In the genomic region with DNA sequence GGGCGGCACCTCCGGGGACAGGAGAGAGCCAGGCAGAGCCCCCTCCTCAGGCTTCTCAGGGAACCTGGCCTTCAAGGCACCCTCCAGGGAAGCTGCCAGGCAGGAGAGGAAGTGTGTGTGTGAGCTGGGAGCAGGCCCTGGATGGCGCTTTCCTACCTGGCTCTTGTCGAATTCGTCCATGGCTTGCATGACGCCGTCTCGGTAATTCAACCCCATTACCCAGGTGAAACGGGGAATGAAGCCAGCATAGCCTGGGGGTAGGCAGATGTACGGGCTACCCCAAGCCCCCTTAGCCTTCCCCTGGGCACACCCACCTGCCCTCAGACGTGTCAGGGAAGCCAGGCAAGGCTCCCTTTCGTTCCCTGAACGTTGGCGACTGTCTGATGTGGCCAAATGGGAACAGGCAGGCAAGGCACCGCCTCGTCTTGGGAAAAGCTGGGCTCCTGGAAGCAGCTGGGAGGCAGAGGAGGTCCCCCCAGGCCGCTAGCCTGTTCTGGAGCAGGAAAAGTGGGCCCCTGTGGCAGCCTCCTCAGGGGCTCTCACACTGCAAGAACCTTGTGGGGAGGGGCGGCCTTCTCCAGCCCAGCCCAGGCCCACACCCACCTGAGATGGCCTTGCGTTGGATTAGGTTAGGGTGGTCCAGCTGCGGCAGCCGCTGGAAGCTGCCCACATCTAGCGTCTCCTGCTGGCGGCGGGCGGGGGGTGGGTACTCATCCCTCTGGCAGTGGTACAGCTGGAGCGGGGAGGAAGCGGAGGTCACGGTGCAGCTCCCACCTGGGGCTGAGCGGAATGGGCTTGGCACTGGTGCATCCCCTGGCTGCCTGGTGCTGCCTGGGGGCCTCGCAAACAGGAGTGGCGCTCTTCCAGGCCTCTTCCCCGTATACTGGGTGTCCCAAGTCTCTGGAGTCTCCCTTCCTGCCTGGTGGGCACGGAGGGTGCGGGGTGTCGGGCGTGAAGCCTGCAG, we compare ENCODE assay signal across 13 cellular contexts. TPM values are rescaled to one million over a fixed set of nuclear protein-coding genes. Genes with fewer than 3 reads are reported as not detected.
DNase-seq lines count a peak whose midpoint lies in the region; ATAC-seq, FAIRE-seq and TF ChIP-seq lines count a peak whose summit lies in the region.
"Had no signal": no experiment of that assay in that cellular context is flagged by ENCODE, and none has a peak within 500 bp of the region (broad histone marks: within the 10 kb centered on the region; RNA-seq: fewer than 3 reads in every experiment).

No MANE protein-coding gene starts in this region.

- H3K9ac ChIP-seq in HepG2 (ENCODE audit: insufficient read depth, low read depth, low read length) (no peak overlapping the region), PC-3 (ENCODE audit: low read length) (no peak overlapping the region), colonic mucosa (ENCODE audit: low read depth in 2 of 2, low read length in 2 of 2) (no peak overlapping the region)

- H4K20me1 ChIP-seq in HepG2 (ENCODE audit: insufficient read depth, low read length) (peaks cover 27% of the 10 kb centered on the region), PC-3 (ENCODE audit: low read length) (peaks cover 28% of the 10 kb centered on the region)

- H3K9me3 ChIP-seq in HepG2 (ENCODE audit: low read length): no peaks in the 10 kb centered on the region
- H3K9me3 ChIP-seq in right lobe of liver: no peaks in the 10 kb centered on the region
- no peaks in the 10 kb centered on the region for H3K9me3 ChIP-seq in PC-3 (ENCODE audit: low read length)
- no peaks in the 10 kb centered on the region for H3K9me3 ChIP-seq in colonic mucosa
- H3K9me3 ChIP-seq: SJSA1 had no signal

- peak overlapping the region; percentile 40 for H3K4me2 ChIP-seq in HepG2 (ENCODE audit: low read depth, low read length)
- H3K4me2 ChIP-seq in PC-3 (ENCODE audit: low read length): no peak overlapping the region

- CTCF ChIA-PET in HepG2 (lab: Yijun Ruan, JAX; ENCODE audit: low intra/inter-chr PET ratio, low total read pairs): no interaction called here
- CTCF ChIA-PET in PC-3 (lab: Charles Lee): interaction anchor here (1.1 kb wide), 1 partner anchor 198 kb away, joined by 4 read pairs; a partner anchor contains a TSS

- no peak; the same call in 1 of the 2 replicates for TF ChIP-seq RAD21 in HepG2 (CRISPR knock-in tag; IDR thresholded peaks at IDR 0.05)

- H3K4me1 ChIP-seq in HepG2 (ENCODE audit: insufficient read depth, low read length) (peaks cover 64% of the 10 kb centered on the region), right lobe of liver (peaks cover 0 to 16% (median 8%) of the 10 kb centered on the region in 4 donors), PC-3 (ENCODE audit: insufficient read depth, low read length) (peaks cover 15% of the 10 kb centered on the region), colonic mucosa (peaks cover 13% of the 10 kb centered on the region)

- no peak for DNase-seq in HepG2 (ENCODE audit: low spot score)
- DNase-seq in right lobe of liver: no peak
- peak; percentile 22 for DNase-seq in PC-3
- no peak for DNase-seq in epithelial cell of prostate (ENCODE audit: low read depth, low spot score)
- no peak for DNase-seq in HTR-8/SVneo (ENCODE audit: insufficient read length, low spot score)
- DNase-seq in NCI-H2029 treated with DMSO at 0.1 percent for 48 hours (lab: John Stamatoyannopoulos, UW): no peak
- no peak for DNase-seq in colonic mucosa
- DNase-seq: activated CD4-positive, alpha-beta T cell treated with anti-CD3 and anti-CD28 coated beads, Interleukin-2, amount 10 ng/mL, durations not matched to agents 7 days and 5 days; activated naive CD4-positive, alpha-beta T cell treated with anti-CD3 and anti-CD28 coated beads, Interleukin-2, amount 50 U/mL, for 16 hours; effector memory CD8-positive, alpha-beta T cell; NCI-H187 treated with DMSO at 0.1 percent for 48 hours had no signal

- BruUV-seq in HepG2 (replicated peaks; lab: Mats Ljungman, UMichigan) (no TSS peak), PC-3 (replicated peaks; lab: Mats Ljungman, UMichigan) (no TSS peak)

- peak; percentile 27; the same call in 1 of the 2 replicates for TF ChIP-seq CTCF in HepG2 (CRISPR knock-in tag; IDR thresholded peaks at IDR 0.05)
- no peak for TF ChIP-seq CTCF in right lobe of liver (IDR thresholded peaks at IDR 0.05)
- no peak for TF ChIP-seq CTCF in PC-3 (conservative IDR thresholded peaks at IDR 0.05; ENCODE audit: low read depth, low read length)
- TF ChIP-seq CTCF in colonic mucosa (IDR thresholded peaks at IDR 0.05): no peak

- peaks cover 5% of the 10 kb centered on the region for H3F3A ChIP-seq in PC-3 (ENCODE audit: low read length, unreplicated experiment)

- H3K9me2 ChIP-seq in PC-3 (replicated peaks; ENCODE audit: low read length): no peaks in the 10 kb centered on the region

- 74% methylated on average over 15 of the region's 36 CpGs for WGBS in HepG2 (ENCODE audit: low lambda C conversion rate)
- WGBS in right lobe of liver (ENCODE audit: insufficient coverage, low coverage, low lambda C conversion rate, missing lambda C conversion rate): 80% methylated on average over 6 of the region's 36 CpGs

- TF ChIP-seq EP300 in HepG2 (IDR thresholded peaks at IDR 0.05; ENCODE audit: low read depth in 2 of 2, low read length in 2 of 2) (no peak), HepG2 (CRISPR knock-in tag; IDR thresholded peaks at IDR 0.05; ENCODE audit: borderline replicate concordance) (no peak)

- H3K79me2 ChIP-seq in HepG2 (ENCODE audit: insufficient read depth, low read length): peaks cover 25% of the 10 kb centered on the region
- peaks cover 25% of the 10 kb centered on the region for H3K79me2 ChIP-seq in PC-3 (ENCODE audit: low read length)

- ATAC-seq in HepG2 (peak; percentile 4), right lobe of liver (no peak), PC-3 (peak; percentile 1; the same call in 1 of the 2 replicates), GM19452 (IDR thresholded peaks at IDR 0.05; ENCODE audit: unreplicated experiment) (no peak)
- ATAC-seq: effector memory CD8-positive, alpha-beta T cell had no signal

- H3K4me3 ChIP-seq in HepG2 (replicated peaks in 1 of 3; ENCODE audit: insufficient read depth in 1 of 3, low read depth in 2 of 3, low read length in 3 of 3) (no peak overlapping the region), right lobe of liver (no peak overlapping the region), PC-3 (ENCODE audit: low read length) (no peak overlapping the region), colonic mucosa (no peak overlapping the region)
- H3K4me3 ChIP-seq: SJSA1 had no signal

- H3K27ac ChIP-seq in HepG2 (ENCODE audit: extremely low read length, insufficient read depth, low read length) (no peak overlapping the region), right lobe of liver (no peak overlapping the region), PC-3 (ENCODE audit: low read length) (no peak overlapping the region), epithelial cell of prostate (peak overlapping the region; percentile 97), colonic mucosa (no peak overlapping the region)
- H3K27ac ChIP-seq: SJSA1 had no signal

- no peak overlapping the region for H2AFZ ChIP-seq in HepG2 (ENCODE audit: low read length)
- no peak overlapping the region for H2AFZ ChIP-seq in PC-3 (ENCODE audit: low read length)

- H3K36me3 ChIP-seq in HepG2 (replicated peaks in 1 of 2; ENCODE audit: control insufficient read depth in 1 of 2, insufficient read depth in 2 of 2, low read length in 2 of 2): peaks cover 4 to 19% of the 10 kb centered on the region in 2 experiments; a peak in 4 of 5 replicates
- peaks cover 0 to 13% (median 8%) of the 10 kb centered on the region in 4 donors for H3K36me3 ChIP-seq in right lobe of liver
- peaks cover 17% of the 10 kb centered on the region for H3K36me3 ChIP-seq in PC-3 (ENCODE audit: low read depth, low read length)
- peaks cover 10% of the 10 kb centered on the region for H3K36me3 ChIP-seq in colonic mucosa

- FAIRE-seq in HepG2 (lab: Jason Lieb, UNC): no peak
- no peak for FAIRE-seq in HTR-8/SVneo (lab: Jason Lieb, UNC)

- peaks cover 2 to 9% of the 10 kb centered on the region in 2 experiments; a peak in 2 of 5 replicates for H3K27me3 ChIP-seq in HepG2 (ENCODE audit: control insufficient read depth in 1 of 2, insufficient read depth in 2 of 2, low read length in 2 of 2)
- H3K27me3 ChIP-seq in right lobe of liver: no peaks in the 10 kb centered on the region
- H3K27me3 ChIP-seq in PC-3 (ENCODE audit: low read length): no peaks in the 10 kb centered on the region
- H3K27me3 ChIP-seq in colonic mucosa: no peaks in the 10 kb centered on the region
- H3K27me3 ChIP-seq: SJSA1 had no signal

- in situ Hi-C loops in HepG2 (cut with HindIII; ENCODE audit: extremely low pct_ligation_motif_present, low pct_unique_long_range_greater_than_20kb): no loop called here

- TF ChIP-seq POLR2A in HepG2 (IDR thresholded peaks at IDR 0.05; ENCODE audit: insufficient read depth in 1 of 2, low read depth in 2 of 2, low read length in 2 of 2): no peak
- no peak for TF ChIP-seq POLR2A in right lobe of liver (IDR thresholded peaks at IDR 0.05)

- POLR2A ChIA-PET in HepG2 (lab: Yijun Ruan, JAX) (interaction anchor here (1.2 to 7.7 kb wide), 3 partner anchors 11 to 56 kb away, joined by 5 to 317 read pairs (median 5); a partner anchor contains a TSS), PC-3 (lab: Charles Lee; ENCODE audit: unreplicated experiment) (interaction anchor here (0.5 kb wide), 1 partner anchor 10 kb away, joined by 3 read pairs; no protein-coding TSS in a partner anchor)

- intact Hi-C loops in HepG2 (cut with micrococcal nuclease; ENCODE audit: unreplicated experiment) (no loop called here), right lobe of liver (cut with DNase I) (no loop called here), PC-3 (cut with micrococcal nuclease) (no loop called here), colonic mucosa (cut with DNase I) (no loop called here)

RNA-seq across cellular contexts. Expression of a gene that starts 3.7 kb away (rescaled TPM):
- total RNA-seq in HepG2 (2016; rRNA removed; fragmentation: Illumina TruSeq; extraction: Trizol) (412 and 481 TPM in 2 replicates), right lobe of liver (100 to 1,000 TPM in 5 of 6 experiments, 10 to 100 TPM in 1; 88.4 to 274 (median 124) TPM), PC-3 (2014; rRNA removed) (424 and 599 TPM in 2 replicates), colonic mucosa (100 to 1,000 TPM; 303 to 779 TPM)
- total RNA-seq in HepG2 (2016; cell fraction: cytosol; rRNA removed; fragmentation: Illumina TruSeq; extraction: Trizol; ENCODE audit: low read depth): 96.3 and 106 TPM in 2 replicates
- total RNA-seq in HepG2 (2016; cell fraction: insoluble cytoplasmic fraction; rRNA removed; fragmentation: Illumina TruSeq; extraction: Trizol): 424 and 467 TPM in 2 replicates
- 128 TPM in 2 replicates for total RNA-seq in HepG2 (2016; cell fraction: membrane; rRNA removed; fragmentation: Illumina TruSeq; extraction: Trizol)
- total RNA-seq in HepG2 (2016; cell fraction: nucleus; rRNA removed; fragmentation: Illumina TruSeq; extraction: Trizol): 195 and 203 TPM in 2 replicates
- polyA plus RNA-seq in HepG2 (2011; rRNA removed): 182 and 243 TPM in 2 replicates
- polyA plus RNA-seq in HepG2 (2011; cell fraction: cytosol; rRNA removed): 251 and 293 TPM in 2 replicates
- polyA plus RNA-seq in HepG2 (2011; cell fraction: nucleus; rRNA removed): 210 and 235 TPM in 2 replicates
- polyA plus RNA-seq in HepG2 (2012): 190 and 205 TPM in 2 replicates
- 115 and 121 TPM in 2 replicates for polyA plus RNA-seq in HepG2 (2016; cell fraction: cytosol; fragmentation: Illumina TruSeq; extraction: Trizol; ENCODE audit: low read depth)
- polyA plus RNA-seq in HepG2 (2016; cell fraction: insoluble cytoplasmic fraction; fragmentation: Illumina TruSeq; extraction: Trizol; ENCODE audit: low read depth): 587 and 625 TPM in 2 replicates
- polyA plus RNA-seq in HepG2 (2016; cell fraction: membrane; fragmentation: Illumina TruSeq; extraction: Trizol; ENCODE audit: low read depth): 115 and 122 TPM in 2 replicates
- 355 and 369 TPM in 2 replicates for polyA plus RNA-seq in HepG2 (2016; cell fraction: nucleus; fragmentation: Illumina TruSeq; extraction: Trizol; ENCODE audit: insufficient read depth, low read depth)
- polyA minus RNA-seq in HepG2 (2011; rRNA and poly(A)+ RNA removed; ENCODE audit: low replicate concordance): 270 and 721 TPM in 2 replicates
- 140 and 144 TPM in 2 replicates for polyA minus RNA-seq in HepG2 (2011; cell fraction: cytosol; rRNA and poly(A)+ RNA removed)
- polyA minus RNA-seq in HepG2 (2011; cell fraction: nucleus; rRNA and poly(A)+ RNA removed): 74.6 and 75.6 TPM in 2 replicates

RNA-seq across cellular contexts. Expression of a gene that starts 6.3 kb away (rescaled TPM):
- not detected in 2 replicates for total RNA-seq in HepG2 (2016; rRNA removed; fragmentation: Illumina TruSeq; extraction: Trizol)
- not detected in 2 replicates for total RNA-seq in HepG2 (2016; cell fraction: cytosol; rRNA removed; fragmentation: Illumina TruSeq; extraction: Trizol; ENCODE audit: low read depth)
- not detected in 2 replicates for total RNA-seq in HepG2 (2016; cell fraction: insoluble cytoplasmic fraction; rRNA removed; fragmentation: Illumina TruSeq; extraction: Trizol)
- not detected in 2 replicates for total RNA-seq in HepG2 (2016; cell fraction: membrane; rRNA removed; fragmentation: Illumina TruSeq; extraction: Trizol)
- not detected in 2 replicates for total RNA-seq in HepG2 (2016; cell fraction: nucleus; rRNA removed; fragmentation: Illumina TruSeq; extraction: Trizol)
- polyA plus RNA-seq in HepG2 (2011; rRNA removed): not detected in 2 replicates
- not detected in 2 replicates for polyA plus RNA-seq in HepG2 (2011; cell fraction: cytosol; rRNA removed)
- 0.45 and 0.50 TPM in 2 replicates for polyA plus RNA-seq in HepG2 (2011; cell fraction: nucleus; rRNA removed)
- polyA plus RNA-seq in HepG2 (2012): 0.27 and 0.35 TPM in 2 replicates
- not detected in 2 replicates for polyA plus RNA-seq in HepG2 (2016; cell fraction: cytosol; fragmentation: Illumina TruSeq; extraction: Trizol; ENCODE audit: low read depth)
- polyA plus RNA-seq in HepG2 (2016; cell fraction: insoluble cytoplasmic fraction; fragmentation: Illumina TruSeq; extraction: Trizol; ENCODE audit: low read depth): not detected in 2 replicates
- not detected in 2 replicates for polyA plus RNA-seq in HepG2 (2016; cell fraction: membrane; fragmentation: Illumina TruSeq; extraction: Trizol; ENCODE audit: low read depth)
- not detected in 2 replicates for polyA plus RNA-seq in HepG2 (2016; cell fraction: nucleus; fragmentation: Illumina TruSeq; extraction: Trizol; ENCODE audit: insufficient read depth, low read depth)
- 0.23 TPM in 1 of 2 replicates, not detected in the other for polyA minus RNA-seq in HepG2 (2011; rRNA and poly(A)+ RNA removed; ENCODE audit: low replicate concordance)
- not detected in 2 replicates for polyA minus RNA-seq in HepG2 (2011; cell fraction: cytosol; rRNA and poly(A)+ RNA removed)
- polyA minus RNA-seq in HepG2 (2011; cell fraction: nucleus; rRNA and poly(A)+ RNA removed): not detected in 2 replicates
- not detected for total RNA-seq in right lobe of liver
- not detected in 2 replicates for total RNA-seq in PC-3 (2014; rRNA removed)
- not detected for total RNA-seq in colonic mucosa
- total RNA-seq: activated CD4-positive, alpha-beta T cell treated with anti-CD3 and anti-CD28 coated beads, Interleukin-2, amount 10 ng/mL, durations not matched to agents 7 days and 5 days; SJSA1 had no signal

RNA-seq across cellular contexts. Expression of a gene that starts 10.4 kb away (rescaled TPM):
- total RNA-seq in HepG2 (2016; rRNA removed; fragmentation: Illumina TruSeq; extraction: Trizol) (38.7 and 45.8 TPM in 2 replicates), right lobe of liver (10 to 100 TPM; 15.6 to 21.6 (median 20.1) TPM), PC-3 (2014; rRNA removed) (50.7 and 69.5 TPM in 2 replicates), colonic mucosa (10 to 100 TPM; 62.1 to 87.1 TPM)
- total RNA-seq in HepG2 (2016; cell fraction: cytosol; rRNA removed; fragmentation: Illumina TruSeq; extraction: Trizol; ENCODE audit: low read depth): 11.1 and 13.7 TPM in 2 replicates
- total RNA-seq in HepG2 (2016; cell fraction: insoluble cytoplasmic fraction; rRNA removed; fragmentation: Illumina TruSeq; extraction: Trizol): 33.9 and 46.1 TPM in 2 replicates
- total RNA-seq in HepG2 (2016; cell fraction: membrane; rRNA removed; fragmentation: Illumina TruSeq; extraction: Trizol): 31.9 and 34.1 TPM in 2 replicates
- 19.5 and 22.8 TPM in 2 replicates for total RNA-seq in HepG2 (2016; cell fraction: nucleus; rRNA removed; fragmentation: Illumina TruSeq; extraction: Trizol)
- 26.5 and 38.0 TPM in 2 replicates for polyA plus RNA-seq in HepG2 (2011; rRNA removed)
- 31.2 and 47.6 TPM in 2 replicates for polyA plus RNA-seq in HepG2 (2011; cell fraction: cytosol; rRNA removed)
- polyA plus RNA-seq in HepG2 (2011; cell fraction: nucleus; rRNA removed): 58.0 and 66.2 TPM in 2 replicates
- polyA plus RNA-seq in HepG2 (2012): 37.0 and 38.0 TPM in 2 replicates
- polyA plus RNA-seq in HepG2 (2016; cell fraction: cytosol; fragmentation: Illumina TruSeq; extraction: Trizol; ENCODE audit: low read depth): 13.2 and 13.7 TPM in 2 replicates
- polyA plus RNA-seq in HepG2 (2016; cell fraction: insoluble cytoplasmic fraction; fragmentation: Illumina TruSeq; extraction: Trizol; ENCODE audit: low read depth): 38.8 and 48.5 TPM in 2 replicates
- 24.3 and 28.9 TPM in 2 replicates for polyA plus RNA-seq in HepG2 (2016; cell fraction: membrane; fragmentation: Illumina TruSeq; extraction: Trizol; ENCODE audit: low read depth)
- polyA plus RNA-seq in HepG2 (2016; cell fraction: nucleus; fragmentation: Illumina TruSeq; extraction: Trizol; ENCODE audit: insufficient read depth, low read depth): 40.4 and 45.0 TPM in 2 replicates
- 63.2 and 70.3 TPM in 2 replicates for polyA minus RNA-seq in HepG2 (2011; rRNA and poly(A)+ RNA removed; ENCODE audit: low replicate concordance)
- 28.7 and 31.0 TPM in 2 replicates for polyA minus RNA-seq in HepG2 (2011; cell fraction: cytosol; rRNA and poly(A)+ RNA removed)
- polyA minus RNA-seq in HepG2 (2011; cell fraction: nucleus; rRNA and poly(A)+ RNA removed): 10.3 and 11.6 TPM in 2 replicates

RNA-seq across cellular contexts. Expression of a gene that starts 14.1 kb away (rescaled TPM):
- total RNA-seq in HepG2 (2016; rRNA removed; fragmentation: Illumina TruSeq; extraction: Trizol) (0.38 and 1.0 TPM in 2 replicates), right lobe of liver (not detected), PC-3 (2014; rRNA removed) (1.0 and 1.5 TPM in 2 replicates), colonic mucosa (not detected)
- total RNA-seq in HepG2 (2016; cell fraction: cytosol; rRNA removed; fragmentation: Illumina TruSeq; extraction: Trizol; ENCODE audit: low read depth): 0.97 and 1.3 TPM in 2 replicates
- 0.51 and 0.97 TPM in 2 replicates for total RNA-seq in HepG2 (2016; cell fraction: insoluble cytoplasmic fraction; rRNA removed; fragmentation: Illumina TruSeq; extraction: Trizol)
- total RNA-seq in HepG2 (2016; cell fraction: membrane; rRNA removed; fragmentation: Illumina TruSeq; extraction: Trizol): 0.74 and 0.76 TPM in 2 replicates
- total RNA-seq in HepG2 (2016; cell fraction: nucleus; rRNA removed; fragmentation: Illumina TruSeq; extraction: Trizol): 0.60 and 0.81 TPM in 2 replicates
- 0.07 and 0.20 TPM in 2 replicates for polyA plus RNA-seq in HepG2 (2011; rRNA removed)
- polyA plus RNA-seq in HepG2 (2011; cell fraction: cytosol; rRNA removed): 0.09 and 0.16 TPM in 2 replicates
- 0.33 and 0.50 TPM in 2 replicates for polyA plus RNA-seq in HepG2 (2011; cell fraction: nucleus; rRNA removed)
- polyA plus RNA-seq in HepG2 (2012): 0.21 and 0.60 TPM in 2 replicates
- polyA plus RNA-seq in HepG2 (2016; cell fraction: cytosol; fragmentation: Illumina TruSeq; extraction: Trizol; ENCODE audit: low read depth): 0.59 and 0.93 TPM in 2 replicates
- polyA plus RNA-seq in HepG2 (2016; cell fraction: insoluble cytoplasmic fraction; fragmentation: Illumina TruSeq; extraction: Trizol; ENCODE audit: low read depth): 0.58 and 0.62 TPM in 2 replicates
- polyA plus RNA-seq in HepG2 (2016; cell fraction: membrane; fragmentation: Illumina TruSeq; extraction: Trizol; ENCODE audit: low read depth): 0.52 and 0.70 TPM in 2 replicates
- 1.2 and 1.8 TPM in 2 replicates for polyA plus RNA-seq in HepG2 (2016; cell fraction: nucleus; fragmentation: Illumina TruSeq; extraction: Trizol; ENCODE audit: insufficient read depth, low read depth)
- 0.12 and 0.20 TPM in 2 replicates for polyA minus RNA-seq in HepG2 (2011; rRNA and poly(A)+ RNA removed; ENCODE audit: low replicate concordance)
- polyA minus RNA-seq in HepG2 (2011; cell fraction: cytosol; rRNA and poly(A)+ RNA removed): not detected in 2 replicates
- polyA minus RNA-seq in HepG2 (2011; cell fraction: nucleus; rRNA and poly(A)+ RNA removed): not detected in 2 replicates
- total RNA-seq: activated CD4-positive, alpha-beta T cell treated with anti-CD3 and anti-CD28 coated beads, Interleukin-2, amount 10 ng/mL, durations not matched to agents 7 days and 5 days; SJSA1 had no signal

RNA-seq across cellular contexts. Expression of a gene that starts 17.5 kb away (rescaled TPM):
- total RNA-seq in HepG2 (2016; rRNA removed; fragmentation: Illumina TruSeq; extraction: Trizol): 0.09 and 0.10 TPM in 2 replicates
- not detected in 2 replicates for total RNA-seq in HepG2 (2016; cell fraction: cytosol; rRNA removed; fragmentation: Illumina TruSeq; extraction: Trizol; ENCODE audit: low read depth)
- total RNA-seq in HepG2 (2016; cell fraction: insoluble cytoplasmic fraction; rRNA removed; fragmentation: Illumina TruSeq; extraction: Trizol): not detected in 2 replicates
- 0.12 TPM in 1 of 2 replicates, not detected in the other for total RNA-seq in HepG2 (2016; cell fraction: membrane; rRNA removed; fragmentation: Illumina TruSeq; extraction: Trizol)
- not detected in 2 replicates for total RNA-seq in HepG2 (2016; cell fraction: nucleus; rRNA removed; fragmentation: Illumina TruSeq; extraction: Trizol)
- not detected in 2 replicates for polyA plus RNA-seq in HepG2 (2011; rRNA removed)
- polyA plus RNA-seq in HepG2 (2011; cell fraction: cytosol; rRNA removed): 0.03 and 0.04 TPM in 2 replicates
- 0.07 and 0.11 TPM in 2 replicates for polyA plus RNA-seq in HepG2 (2011; cell fraction: nucleus; rRNA removed)
- polyA plus RNA-seq in HepG2 (2012): 0.33 and 0.51 TPM in 2 replicates
- not detected in 2 replicates for polyA plus RNA-seq in HepG2 (2016; cell fraction: cytosol; fragmentation: Illumina TruSeq; extraction: Trizol; ENCODE audit: low read depth)
- 0.25 TPM in 1 of 2 replicates, not detected in the other for polyA plus RNA-seq in HepG2 (2016; cell fraction: insoluble cytoplasmic fraction; fragmentation: Illumina TruSeq; extraction: Trizol; ENCODE audit: low read depth)
- not detected in 2 replicates for polyA plus RNA-seq in HepG2 (2016; cell fraction: membrane; fragmentation: Illumina TruSeq; extraction: Trizol; ENCODE audit: low read depth)
- polyA plus RNA-seq in HepG2 (2016; cell fraction: nucleus; fragmentation: Illumina TruSeq; extraction: Trizol; ENCODE audit: insufficient read depth, low read depth): 0.25 TPM in 1 of 2 replicates, not detected in the other
- polyA minus RNA-seq in HepG2 (2011; rRNA and poly(A)+ RNA removed; ENCODE audit: low replicate concordance): 0.10 and 0.44 TPM in 2 replicates
- polyA minus RNA-seq in HepG2 (2011; cell fraction: cytosol; rRNA and poly(A)+ RNA removed): not detected in 2 replicates
- polyA minus RNA-seq in HepG2 (2011; cell fraction: nucleus; rRNA and poly(A)+ RNA removed): 0.26 TPM in 1 of 2 replicates, not detected in the other
- not detected for total RNA-seq in right lobe of liver
- 1.2 and 1.7 TPM in 2 replicates for total RNA-seq in PC-3 (2014; rRNA removed)
- total RNA-seq in colonic mucosa: not detected
- total RNA-seq: SJSA1 had no signal

Comparison
In these comparisons a context has a peak if more than half of its experiments do, and no peak if none do; other contexts are left out.
1. ATAC-seq: peak in HepG2 (single experiment) and PC-3 (single experiment); none in right lobe of liver (0 of 4) and GM19452 (single experiment).